ENCODE assay signal across 32 cellular contexts in the genomic region with DNA sequence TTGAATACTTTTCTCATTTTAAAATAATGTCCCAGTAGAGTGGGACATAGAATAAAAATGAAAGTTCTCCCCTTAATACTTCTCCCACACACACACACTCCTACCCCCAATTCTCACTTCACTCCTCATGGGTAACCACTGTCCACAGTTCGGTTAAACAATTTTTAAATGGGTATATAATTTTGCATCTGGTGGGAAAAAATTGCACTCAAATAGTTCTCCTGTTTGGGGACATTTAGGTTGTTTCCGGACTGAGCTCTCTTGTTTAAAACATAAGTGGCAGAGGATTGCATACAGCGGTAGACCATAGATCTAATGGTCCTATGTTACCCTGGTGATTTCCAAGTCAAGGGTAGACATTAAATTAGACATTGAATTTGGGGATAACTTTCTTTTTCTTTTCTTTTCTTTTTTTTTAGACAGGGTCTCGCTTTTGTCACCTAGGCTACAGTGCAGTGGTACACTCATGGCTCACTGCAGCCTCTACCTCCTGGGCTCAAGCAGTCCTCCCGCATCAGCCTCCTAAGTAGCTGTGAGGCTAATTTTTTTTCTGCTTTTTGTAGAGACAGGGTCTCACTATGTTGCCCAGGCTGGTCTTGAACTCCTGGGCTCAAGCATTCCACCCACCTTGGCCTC.
A peak's percentile ranks its signal among the peaks of the same experiment; 100 is the strongest.
DNase-seq lines count a peak whose midpoint lies in the region; ATAC-seq and TF ChIP-seq lines count a peak whose summit lies in the region.
"Had no signal": no experiment of that assay in that cellular context is flagged by ENCODE, and none has a peak within 500 bp of the region (broad histone marks: within the 10 kb centered on the region; RNA-seq: fewer than 3 reads in every experiment).

No MANE protein-coding gene starts in this region.

- peaks cover 50% of the 10 kb centered on the region for H3K36me3 Mint-ChIP-seq in stimulated activated naive CD8-positive, alpha-beta T cell treated with anti-CD3 and anti-CD28 coated beads, Interleukin-15, Interleukin-2, amounts not matched to agents 100 ng/mL and 50 ng/mL, for 24 hours (ENCODE audit: low read depth)

- no peak for ATAC-seq in stimulated activated naive CD8-positive, alpha-beta T cell treated with anti-CD3 and anti-CD28 coated beads, Interleukin-15, amount 100 ng/mL, for 72 hours
- ATAC-seq in HG03378 (IDR thresholded peaks at IDR 0.05; ENCODE audit: unreplicated experiment) (peak; percentile 36), upper lobe of right lung (no peak)
- ATAC-seq: activated CD4-positive, alpha-beta T cell treated with anti-CD3 and anti-CD28 coated beads for 36 hours; activated T-cell treated with anti-CD3 and anti-CD28 coated beads, Interleukin-2, amount 50 U/mL, for 4 hours; GM23338; left ventricle myocardium superior; naive thymus-derived CD4-positive, alpha-beta T cell had no signal

- H3K9me3 Mint-ChIP-seq in stimulated activated naive CD8-positive, alpha-beta T cell treated with anti-CD3 and anti-CD28 coated beads, Interleukin-15, Interleukin-2, amounts not matched to agents 100 ng/mL and 50 ng/mL, for 24 hours: no peaks in the 10 kb centered on the region
- H3K9me3 Mint-ChIP-seq in stimulated activated naive CD8-positive, alpha-beta T cell treated with anti-CD3 and anti-CD28 coated beads, Interleukin-15, amount 100 ng/mL, for 72 hours: no peaks in the 10 kb centered on the region
- H3K9me3 Mint-ChIP-seq: activated T-cell treated with anti-CD3 and anti-CD28 coated beads, Interleukin-2, amount 50 U/mL, for 4 hours; CD8-positive, alpha-beta memory T cell; GM23338; mesothelial cell of epicardium; naive thymus-derived CD4-positive, alpha-beta T cell had no signal

- H3K4me3 ChIP-seq in ascending aorta (no peak overlapping the region), upper lobe of right lung (no peak overlapping the region)
- H3K4me3 ChIP-seq: breast epithelium, GM23338, SK-N-MC, stomach, tibial artery had no signal

- intact Hi-C loops in ascending aorta (cut with DNase I): no loop called here
- intact Hi-C loops in upper lobe of right lung (cut with DNase I): no loop called here

- no peaks in the 10 kb centered on the region for H3K27me3 Mint-ChIP-seq in stimulated activated naive CD8-positive, alpha-beta T cell treated with anti-CD3 and anti-CD28 coated beads, Interleukin-15, Interleukin-2, amounts not matched to agents 100 ng/mL and 50 ng/mL, for 24 hours
- no peaks in the 10 kb centered on the region for H3K27me3 Mint-ChIP-seq in stimulated activated naive CD8-positive, alpha-beta T cell treated with anti-CD3 and anti-CD28 coated beads, Interleukin-15, amount 100 ng/mL, for 72 hours
- H3K27me3 Mint-ChIP-seq: activated CD4-positive, alpha-beta T cell treated with anti-CD3 and anti-CD28 coated beads for 36 hours; naive thymus-derived CD4-positive, alpha-beta T cell had no signal

- H3K27ac ChIP-seq in ascending aorta (peak overlapping the region; percentile 15 to 37), upper lobe of right lung (no peak overlapping the region)
- H3K27ac ChIP-seq: breast epithelium, epithelial cell of prostate, KMS-11, SK-N-MC, stomach had no signal

- H3K4me1 ChIP-seq in ascending aorta: peaks cover 0 to 20% of the 10 kb centered on the region in 2 donors
- no peaks in the 10 kb centered on the region for H3K4me1 ChIP-seq in upper lobe of right lung
- H3K4me1 ChIP-seq: breast epithelium had no signal

- TF ChIP-seq CTCF in ascending aorta (IDR thresholded peaks at IDR 0.05) (no peak), upper lobe of right lung (IDR thresholded peaks at IDR 0.05) (no peak)

- H3K27ac Mint-ChIP-seq in stimulated activated naive CD8-positive, alpha-beta T cell treated with anti-CD3 and anti-CD28 coated beads, Interleukin-15, Interleukin-2, amounts not matched to agents 100 ng/mL and 50 ng/mL, for 24 hours: peak overlapping the region; percentile 76
- H3K27ac Mint-ChIP-seq in stimulated activated naive CD8-positive, alpha-beta T cell treated with anti-CD3 and anti-CD28 coated beads, Interleukin-15, amount 100 ng/mL, for 72 hours: peak overlapping the region in 1 of 2 donors; percentile 23
- H3K27ac Mint-ChIP-seq: GM23338, mesothelial cell of epicardium had no signal

- peaks cover 79% of the 10 kb centered on the region for H3K4me1 Mint-ChIP-seq in stimulated activated naive CD8-positive, alpha-beta T cell treated with anti-CD3 and anti-CD28 coated beads, Interleukin-15, Interleukin-2, amounts not matched to agents 100 ng/mL and 50 ng/mL, for 24 hours (ENCODE audit: low read depth)
- peaks cover 62% of the 10 kb centered on the region for H3K4me1 Mint-ChIP-seq in stimulated activated naive CD8-positive, alpha-beta T cell treated with anti-CD3 and anti-CD28 coated beads, Interleukin-15, amount 100 ng/mL, for 72 hours

- H3K9me3 ChIP-seq in ascending aorta (no peaks in the 10 kb centered on the region), upper lobe of right lung (no peaks in the 10 kb centered on the region)
- H3K9me3 ChIP-seq: breast epithelium, stomach, tibial artery had no signal

- H3K27me3 ChIP-seq in ascending aorta (no peaks in the 10 kb centered on the region), upper lobe of right lung (no peaks in the 10 kb centered on the region)
- H3K27me3 ChIP-seq: breast epithelium, stomach, tibial artery had no signal

- no peak for DNase-seq in stimulated activated naive CD8-positive, alpha-beta T cell treated with anti-CD3 and anti-CD28 coated beads, Interleukin-15, amount 100 ng/mL, for 72 hours
- DNase-seq in ascending aorta (ENCODE audit: low spot score in 2 of 2) (no peak), upper lobe of right lung (no peak), SHP77 (lab: John Stamatoyannopoulos, UW) (no peak), Kasumi-1 (lab: John Stamatoyannopoulos, UW) (no peak)
- no peak for DNase-seq in activated CD4-positive, alpha-beta T cell treated with anti-CD3 and anti-CD28 coated beads for 4 hours
- DNase-seq: activated CD4-positive, alpha-beta T cell treated with anti-CD3 and anti-CD28 coated beads for 36 hours; activated naive CD4-positive, alpha-beta T cell treated with Interleukin-2 at 50 U/mL for 16 hours; activated T-cell treated with anti-CD3 and anti-CD28 coated beads, Interleukin-2, amount 50 U/mL, for 4 hours; amniotic stem cell; CD8-positive, alpha-beta memory T cell; DMS153; effector CD4-positive, alpha-beta T cell; islet precursor cell; left ventricle myocardium superior; naive thymus-derived CD4-positive, alpha-beta T cell; NCI-H1417 treated with DMSO at 0.1 percent for 48 hours; NCI-H2081; NCI-H226; NCI-H774; occipital lobe; stimulated activated CD4-positive, alpha-beta T cell treated with anti-CD3 and anti-CD28 coated beads, Interleukin-15, amount 100 ng/mL, for 24 hours; stomach; tibial artery had no signal

- no peaks in the 10 kb centered on the region for H3K36me3 ChIP-seq in ascending aorta
- H3K36me3 ChIP-seq in upper lobe of right lung: peaks cover 23% of the 10 kb centered on the region
- H3K36me3 ChIP-seq: breast epithelium had no signal

- H3K4me3 Mint-ChIP-seq in stimulated activated naive CD8-positive, alpha-beta T cell treated with anti-CD3 and anti-CD28 coated beads, Interleukin-15, Interleukin-2, amounts not matched to agents 100 ng/mL and 50 ng/mL, for 24 hours: no peak overlapping the region
- H3K4me3 Mint-ChIP-seq in stimulated activated naive CD8-positive, alpha-beta T cell treated with anti-CD3 and anti-CD28 coated beads, Interleukin-15, amount 100 ng/mL, for 72 hours: no peak overlapping the region
- H3K4me3 Mint-ChIP-seq: activated CD4-positive, alpha-beta T cell treated with anti-CD3 and anti-CD28 coated beads for 36 hours; activated T-cell treated with anti-CD3 and anti-CD28 coated beads, Interleukin-2, amount 50 U/mL, for 4 hours; CD8-positive, alpha-beta memory T cell; GM23338; mesothelial cell of epicardium; naive thymus-derived CD4-positive, alpha-beta T cell had no signal
